Comparison of ENCODE assay signal across 25 cellular contexts in the genomic region with DNA sequence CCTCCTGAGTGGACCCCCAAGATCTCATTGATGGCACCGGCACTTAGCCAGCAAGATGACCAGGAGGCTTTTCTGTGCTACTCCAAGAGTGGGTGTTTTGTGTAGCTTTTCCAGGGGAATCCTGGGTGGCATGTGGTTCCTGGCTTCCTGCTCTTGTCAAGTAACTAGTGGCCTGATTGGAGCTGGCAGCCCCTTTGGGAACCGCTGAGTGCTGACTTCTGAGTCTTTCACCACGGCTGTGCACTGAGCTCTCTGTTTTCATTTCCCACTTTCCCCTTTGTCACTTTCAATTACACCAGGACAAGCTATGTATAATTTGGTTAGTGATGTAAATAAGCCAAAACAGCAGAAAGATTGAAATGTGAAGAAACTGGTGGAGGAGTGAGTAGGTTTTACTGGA.
"Had no signal": no experiment of that assay in that cellular context is flagged by ENCODE, and none has a peak within 500 bp of the region (broad histone marks: within the 10 kb centered on the region; RNA-seq: fewer than 3 reads in every experiment).

No MANE protein-coding gene starts in this region.

- H3K4me1 ChIP-seq: SJCRH30 had no signal

- H3K27me3 Mint-ChIP-seq: activated CD4-positive, alpha-beta T cell treated with anti-CD3 and anti-CD28 coated beads, Interleukin-2, amount 10 ng/mL, durations not matched to agents 7 days and 5 days; activated naive CD8-positive, alpha-beta T cell had no signal

- H3K4me2 ChIP-seq: KMS-11 had no signal

- H3K27me3 ChIP-seq: SJCRH30 had no signal

- ATAC-seq: activated T-helper 17 cell treated with anti-CD3 and anti-CD28 coated beads, Interleukin-2, amount 50 U/mL, for 72 hours; Panc1 had no signal

- H3K36me3 ChIP-seq: SJCRH30 had no signal

- H3K9ac ChIP-seq: KMS-11 had no signal

- H3K9me3 Mint-ChIP-seq: activated CD4-positive, alpha-beta memory T cell treated with anti-CD3 and anti-CD28 coated beads for 36 hours; activated CD4-positive, alpha-beta T cell treated with anti-CD3 and anti-CD28 coated beads, Interleukin-2, amount 10 ng/mL, durations not matched to agents 7 days and 5 days; activated naive CD4-positive, alpha-beta T cell treated with anti-CD3 and anti-CD28 coated beads for 36 hours; activated T-helper 17 cell treated with anti-CD3 and anti-CD28 coated beads, Interleukin-2, amount 50 U/mL, for 72 hours had no signal

- H3K27ac ChIP-seq: KMS-11, SJCRH30, VCaP had no signal

- H3K9me3 ChIP-seq: SJCRH30 had no signal

- H3K4me3 Mint-ChIP-seq: activated CD4-positive, alpha-beta memory T cell treated with anti-CD3 and anti-CD28 coated beads for 36 hours; activated CD4-positive, alpha-beta T cell treated with anti-CD3 and anti-CD28 coated beads, Interleukin-2, amount 10 ng/mL, durations not matched to agents 7 days and 5 days; activated naive CD4-positive, alpha-beta T cell treated with anti-CD3 and anti-CD28 coated beads for 36 hours; activated naive CD8-positive, alpha-beta T cell; activated T-helper 17 cell treated with anti-CD3 and anti-CD28 coated beads, Interleukin-2, amount 50 U/mL, for 72 hours had no signal

- H3K27ac Mint-ChIP-seq: activated CD4-positive, alpha-beta memory T cell treated with anti-CD3 and anti-CD28 coated beads for 36 hours; activated CD4-positive, alpha-beta T cell treated with anti-CD3 and anti-CD28 coated beads, Interleukin-2, amount 10 ng/mL, durations not matched to agents 7 days and 5 days; activated naive CD4-positive, alpha-beta T cell treated with anti-CD3 and anti-CD28 coated beads for 36 hours; activated naive CD8-positive, alpha-beta T cell; activated T-helper 17 cell treated with anti-CD3 and anti-CD28 coated beads, Interleukin-2, amount 50 U/mL, for 72 hours had no signal

- H3K4me1 Mint-ChIP-seq: activated CD4-positive, alpha-beta T cell treated with anti-CD3 and anti-CD28 coated beads, Interleukin-2, amount 10 ng/mL, durations not matched to agents 7 days and 5 days; activated T-helper 17 cell treated with anti-CD3 and anti-CD28 coated beads, Interleukin-2, amount 50 U/mL, for 72 hours had no signal

- DNase-seq: activated CD4-positive, alpha-beta memory T cell treated with anti-CD3 and anti-CD28 coated beads for 36 hours; activated CD4-positive, alpha-beta T cell treated with anti-CD3 and anti-CD28 coated beads, Interleukin-2, amount 10 ng/mL, durations not matched to agents 7 days and 5 days; activated CD4-positive, CD25-positive, alpha-beta regulatory T cell; activated CD8-positive, alpha-beta memory T cell treated with anti-CD3 and anti-CD28 coated beads for 24 hours; activated gamma-delta T cell; activated naive CD4-positive, alpha-beta T cell treated with anti-CD3 and anti-CD28 coated beads for 36 hours; activated T-cell treated with anti-CD3 and anti-CD28 coated beads, Interleukin-2, amount 50 U/mL, for 48 hours; NCI-H1092 treated with DMSO at 0.1 percent for 48 hours; NCI-H1417 treated with DMSO at 0.1 percent for 48 hours; NCI-H1694; NCI-H2029; NCI-H2107; NCI-H446; NCI-H524; NCI-H748 treated with DMSO at 0.1 percent for 48 hours; Right ventricle myocardium superior; RPMI8226; SJCRH30; T-helper 2 cell; T1000 had no signal

- H3K4me3 ChIP-seq: SJCRH30 had no signal

- H3K36me3 Mint-ChIP-seq: activated CD4-positive, alpha-beta memory T cell treated with anti-CD3 and anti-CD28 coated beads for 36 hours; activated naive CD8-positive, alpha-beta T cell had no signal
